14 cellular contexts compared by ENCODE assay signal in genomic region chr9:83047839-83048775, GRCh38. TPM values are rescaled to one million over a fixed set of nuclear protein-coding genes. Genes with fewer than 3 reads are reported as not detected.
A peak's percentile ranks its signal among the peaks of the same experiment; 100 is the strongest.
DNase-seq lines count a peak whose midpoint lies in the region; ATAC-seq and TF ChIP-seq lines count a peak whose summit lies in the region.
"Had no signal": no experiment of that assay in that cellular context is flagged by ENCODE, and none has a peak within 500 bp of the region (broad histone marks: within the 10 kb centered on the region; RNA-seq: fewer than 3 reads in every experiment).

No MANE protein-coding gene starts in this region.

- H3K36me3 ChIP-seq in lung (ENCODE audit: control insufficient read depth in 2 of 2, insufficient read depth in 2 of 2, low read length in 2 of 2): no peaks in the 10 kb centered on the region

- H3K4me3 ChIP-seq in choroid plexus epithelial cell (ENCODE audit: low read depth, low read length) (no peak overlapping the region), lung (no peak overlapping the region)
- H3K4me3 ChIP-seq: SJCRH30 had no signal

- TF ChIP-seq CTCF in choroid plexus epithelial cell (conservative IDR thresholded peaks at IDR 0.05; ENCODE audit: low read depth, low read length) (no peak), lung (IDR thresholded peaks at IDR 0.05; ENCODE audit: control extremely low read depth, extremely low read depth) (no peak)

- peak; percentile 80 for DNase-seq in Caki2 (ENCODE audit: low read depth)
- DNase-seq in NCI-H226: peak; percentile 79
- DNase-seq in choroid plexus epithelial cell (ENCODE audit: low read depth): peak; percentile 91
- peak; percentile 67 for DNase-seq in lung (ENCODE audit: low spot score)
- DNase-seq in activated T-cell treated with anti-CD3 and anti-CD28 coated beads, Interleukin-2, amount 50 U/mL, for 4 hours: no peak
- DNase-seq in activated CD4-positive, alpha-beta T cell treated with anti-CD3 and anti-CD28 coated beads, Interleukin-2, amount 10 ng/mL, durations not matched to agents 24 days and 14 days: no peak
- DNase-seq: erythroblast; MM.1S; NCI-H524; SJCRH30; stimulated activated CD4-positive, alpha-beta T cell treated with anti-CD3 and anti-CD28 coated beads, Interleukin-15, amount 100 ng/mL, for 24 hours had no signal

- H3K4me3 Mint-ChIP-seq in activated T-cell treated with anti-CD3 and anti-CD28 coated beads, Interleukin-2, amount 50 U/mL, for 4 hours: no peak overlapping the region
- no peak overlapping the region for H3K4me3 Mint-ChIP-seq in activated CD4-positive, alpha-beta T cell treated with anti-CD3 and anti-CD28 coated beads, Interleukin-2, amount 10 ng/mL, durations not matched to agents 24 days and 14 days

- WGBS in lung, 2 donors: 49 to 65% methylated on average over 11 of the region's 11 CpGs

- H3K9me3 ChIP-seq in lung (ENCODE audit: control insufficient read depth in 2 of 2, insufficient read depth in 1 of 2, low read length in 1 of 2): peaks cover 0 to 3% of the 10 kb centered on the region in 2 donors
- H3K9me3 ChIP-seq: SJCRH30 had no signal

- H3K27me3 Mint-ChIP-seq in activated T-cell treated with anti-CD3 and anti-CD28 coated beads, Interleukin-2, amount 50 U/mL, for 4 hours (ENCODE audit: low read depth): no peaks in the 10 kb centered on the region
- no peaks in the 10 kb centered on the region for H3K27me3 Mint-ChIP-seq in activated CD4-positive, alpha-beta T cell treated with anti-CD3 and anti-CD28 coated beads, Interleukin-2, amount 10 ng/mL, durations not matched to agents 24 days and 14 days

- in situ Hi-C loops in Caki2 (cut with HindIII; ENCODE audit: low pct_unique_long_range_greater_than_20kb, low sequenced_read_pairs): no loop called here

- no peak for ATAC-seq in lung (ENCODE audit: insufficient read depth, low FRiP score)
- ATAC-seq in activated T-cell treated with anti-CD3 and anti-CD28 coated beads, Interleukin-2, amount 50 U/mL, for 4 hours: no peak
- ATAC-seq in HG03457 (IDR thresholded peaks at IDR 0.05; ENCODE audit: unreplicated experiment): no peak
- no peak for ATAC-seq in GM21825 (IDR thresholded peaks at IDR 0.05; ENCODE audit: unreplicated experiment)

- H3K4me1 Mint-ChIP-seq in activated T-cell treated with anti-CD3 and anti-CD28 coated beads, Interleukin-2, amount 50 U/mL, for 4 hours (ENCODE audit: low read depth): no peaks in the 10 kb centered on the region
- H3K4me1 Mint-ChIP-seq in activated CD4-positive, alpha-beta T cell treated with anti-CD3 and anti-CD28 coated beads, Interleukin-2, amount 10 ng/mL, durations not matched to agents 24 days and 14 days: no peaks in the 10 kb centered on the region

- H3K9me3 Mint-ChIP-seq in activated T-cell treated with anti-CD3 and anti-CD28 coated beads, Interleukin-2, amount 50 U/mL, for 4 hours: peaks cover 3% of the 10 kb centered on the region
- H3K9me3 Mint-ChIP-seq in activated CD4-positive, alpha-beta T cell treated with anti-CD3 and anti-CD28 coated beads, Interleukin-2, amount 10 ng/mL, durations not matched to agents 24 days and 14 days: no peaks in the 10 kb centered on the region

- intact Hi-C loops in activated CD4-positive, alpha-beta T cell treated with anti-CD3 and anti-CD28 coated beads, Interleukin-2, amount 10 ng/mL, durations not matched to agents 24 days and 14 days (cut with micrococcal nuclease): no loop called here

- no peak overlapping the region for H3K27ac Mint-ChIP-seq in activated CD4-positive, alpha-beta T cell treated with anti-CD3 and anti-CD28 coated beads, Interleukin-2, amount 10 ng/mL, durations not matched to agents 24 days and 14 days

- H3K27me3 ChIP-seq in lung (ENCODE audit: control insufficient read depth, insufficient read depth): no peaks in the 10 kb centered on the region
- H3K27me3 ChIP-seq: SJCRH30 had no signal

- no peak overlapping the region for H3K27ac ChIP-seq in lung (ENCODE audit: low read depth in 1 of 2, low read length in 1 of 2)
- H3K27ac ChIP-seq: SJCRH30 had no signal

- no peaks in the 10 kb centered on the region for H3K36me3 Mint-ChIP-seq in activated T-cell treated with anti-CD3 and anti-CD28 coated beads, Interleukin-2, amount 50 U/mL, for 4 hours (ENCODE audit: insufficient read depth)
- no peaks in the 10 kb centered on the region for H3K36me3 Mint-ChIP-seq in activated CD4-positive, alpha-beta T cell treated with anti-CD3 and anti-CD28 coated beads, Interleukin-2, amount 10 ng/mL, durations not matched to agents 24 days and 14 days (ENCODE audit: low read depth)

- no peaks in the 10 kb centered on the region for H3K4me1 ChIP-seq in lung (ENCODE audit: control insufficient read depth in 2 of 2, insufficient read depth in 2 of 2, low read length in 2 of 2)
- H3K4me1 ChIP-seq: SJCRH30 had no signal

RNA-seq across cellular contexts. Expression of gene RASEF, which starts 14.8 kb away (rescaled TPM):
- 3.8 and 7.0 TPM in 2 replicates for total RNA-seq in Caki2 (2014; rRNA removed; shearing (Covaris generic); ENCODE audit: low replicate concordance)
- 10 to 100 TPM; 12.4 to 23.6 TPM for total RNA-seq in lung
- polyA plus RNA-seq in lung: 1 to 10 TPM; 5.2 to 6.4 TPM
- total RNA-seq in activated T-cell treated with anti-CD3 and anti-CD28 coated beads, Interleukin-2, amount 50 U/mL, for 4 hours: under 1 TPM in 1 of 3 donors, not detected in 2; 0.05 TPM
- not detected in 2 replicates for total RNA-seq in activated CD4-positive, alpha-beta T cell treated with anti-CD3 and anti-CD28 coated beads, Interleukin-2, amount 10 ng/mL, durations not matched to agents 24 days and 14 days
- polyA plus RNA-seq: BJ had no signal

Comparison
In these comparisons a context has a peak if more than half of its experiments do, and no peak if none do; other contexts are left out.
1. DNase-seq: peak in Caki2 (single experiment), NCI-H226 (single experiment), choroid plexus epithelial cell (single experiment) and lung (single experiment); none in activated T-cell treated with anti-CD3 and anti-CD28 coated beads, Interleukin-2, amount 50 U/mL, for 4 hours (single experiment) and activated CD4-positive, alpha-beta T cell treated with anti-CD3 and anti-CD28 coated beads, Interleukin-2, amount 10 ng/mL, durations not matched to agents 24 days and 14 days (single experiment).